ENCODE assay signal across 13 cellular contexts in genomic region chr2:62467475-62468321, GRCh38. TPM values are rescaled to one million over a fixed set of nuclear protein-coding genes. Genes with fewer than 3 reads are reported as not detected.
DNase-seq lines count a peak whose midpoint lies in the region; ATAC-seq and TF ChIP-seq lines count a peak whose summit lies in the region.
"Had no signal": no experiment of that assay in that cellular context is flagged by ENCODE, and none has a peak within 500 bp of the region (broad histone marks: within the 10 kb centered on the region; RNA-seq: fewer than 3 reads in every experiment).

No MANE protein-coding gene starts in this region.

- H3K4me3 ChIP-seq in WI38 (ENCODE audit: low read depth, low read length) = no peak overlapping the region
- no peak overlapping the region for H3K4me3 ChIP-seq in upper lobe of left lung
- H3K4me3 ChIP-seq: smooth muscle cell had no signal

- intact Hi-C loops in left ventricle myocardium superior (cut with micrococcal nuclease) = loop anchor here (5.0 kb wide), 1 partner anchor 380 kb away; no protein-coding TSS in a partner anchor

- peak in 1 of 4 donors; percentile 15 for TF ChIP-seq EP300 in upper lobe of left lung (IDR thresholded peaks at IDR 0.05)

- DNase-seq in SHP77 (lab: John Stamatoyannopoulos, UW) (peak; percentile 55 to 63), SHP77 treated with DMSO at 0.1 percent for 48 hours (lab: John Stamatoyannopoulos, UW) (no peak), left ventricle myocardium superior (peak; percentile 65), upper lobe of left lung (peak in 1 of 2 donors; percentile 71), NCI-H226 (no peak), GF-D8 (lab: John Stamatoyannopoulos, UW) (no peak)
- DNase-seq: activated CD8-positive, alpha-beta memory T cell treated with anti-CD3 and anti-CD28 coated beads, Interleukin-2, amount 50 U/mL, for 48 hours; AML-193; HFFc6; SW 1271 had no signal

- peaks cover 0 to 44% (median 18%) of the 10 kb centered on the region in 4 donors for H3K4me1 ChIP-seq in upper lobe of left lung

- H3K27me3 ChIP-seq in upper lobe of left lung = no peaks in the 10 kb centered on the region

- WGBS in upper lobe of left lung, 2 donors = 59 to 61% methylated on average over 7 to 8 of the region's 8 CpGs

- no peaks in the 10 kb centered on the region for H3K36me3 ChIP-seq in upper lobe of left lung

- peak overlapping the region in 3 of 4 donors; percentile 35 to 52 (median 40) for H3K27ac ChIP-seq in upper lobe of left lung

- TF ChIP-seq CTCF in WI38 (IDR thresholded peaks at IDR 0.05; ENCODE audit: low read depth, low read length) (0 out of 2 replicates have a peak, but pooled peaks have one; percentile 22), upper lobe of left lung (IDR thresholded peaks at IDR 0.05) (peak in 1 of 6 experiments; percentile 25)

- no peak for TF ChIP-seq POLR2A in upper lobe of left lung (IDR thresholded peaks at IDR 0.05)

- H3K9me3 ChIP-seq in upper lobe of left lung = no peaks in the 10 kb centered on the region

- peak; percentile 65 for ATAC-seq in left ventricle myocardium superior
- ATAC-seq in upper lobe of left lung (ENCODE audit: low FRiP score in 2 of 2) = peak; percentile 45 to 47
- no peak for ATAC-seq in HG02763 (IDR thresholded peaks at IDR 0.05; ENCODE audit: unreplicated experiment)

RNA-seq across cellular contexts. Expression of gene TMEM17, which starts 38.3 kb away (rescaled TPM):
- 1.4 TPM for total RNA-seq in left ventricle myocardium superior
- 1 to 10 TPM; 1.0 to 4.7 (median 2.2) TPM for total RNA-seq in upper lobe of left lung

Comparison
In these comparisons a context has a peak if more than half of its experiments do, and no peak if none do; other contexts are left out.
1. DNase-seq: peak in SHP77 (2 of 2) and left ventricle myocardium superior (single experiment); none in SHP77 treated with DMSO at 0.1 percent for 48 hours (single experiment), NCI-H226 (single experiment) and GF-D8 (single experiment).